13 cellular contexts compared by ENCODE assay signal in the genomic region with DNA sequence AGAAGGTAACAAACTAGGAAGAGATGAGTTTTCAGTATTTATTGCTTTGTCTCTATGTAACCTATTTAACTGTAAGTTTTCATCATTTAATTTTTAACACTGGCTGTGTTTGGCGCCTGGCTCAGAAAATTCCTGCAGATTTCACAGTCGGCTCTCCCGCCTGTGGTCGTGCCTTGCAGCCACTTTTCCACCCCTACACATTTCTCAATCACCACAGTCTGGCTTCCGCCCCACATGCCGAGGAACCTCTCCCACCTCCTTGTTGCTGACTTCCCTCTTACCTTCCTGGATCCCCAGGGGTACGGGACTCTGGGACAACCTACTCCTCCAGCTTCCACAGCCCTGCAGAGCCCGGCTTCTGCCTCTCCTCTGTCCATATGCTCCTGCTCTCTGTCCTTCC. TPM values are rescaled to one million over a fixed set of nuclear protein-coding genes. Genes with fewer than 3 reads are reported as not detected.
A peak's percentile ranks its signal among the peaks of the same experiment; 100 is the strongest.
DNase-seq lines count a peak whose midpoint lies in the region; ATAC-seq and TF ChIP-seq lines count a peak whose summit lies in the region.
"Had no signal": no experiment of that assay in that cellular context is flagged by ENCODE, and none has a peak within 500 bp of the region (broad histone marks: within the 10 kb centered on the region; RNA-seq: fewer than 3 reads in every experiment).

No MANE protein-coding gene starts in this region.

- no CpG with 5 or more reads among the region's 8 CpGs for whole genome bisulfite sequencing in trophoblast cell (ENCODE audit: extremely low coverage, insufficient coverage, insufficient read length)

- H2BK120ac ChIP-seq in trophoblast cell (ENCODE audit: insufficient read depth, low read length, poor library complexity) = peak overlapping the region; percentile 15

- no peaks in the 10 kb centered on the region for H3K79me2 ChIP-seq in trophoblast cell (ENCODE audit: control insufficient read depth, insufficient read depth, low read length, poor library complexity)
- H3K79me2 ChIP-seq: hepatocyte had no signal

- no peak overlapping the region for H3K18ac ChIP-seq in trophoblast cell (ENCODE audit: low read length)

- no peak overlapping the region for H3K4me2 ChIP-seq in trophoblast cell (ENCODE audit: low read length)

- no peak for TF ChIP-seq POLR2A in NB4 (IDR thresholded peaks at IDR 0.05; ENCODE audit: extremely low read depth, insufficient read length)

- peaks cover 7% of the 10 kb centered on the region for H3K36me3 Mint-ChIP-seq in T-helper 1 cell treated with Interleukin-12 subunit alpha and Interleukin-12 subunit beta and Interleukin-4 antibody, amounts not matched to agents 30 μg/mL and 1 μg/mL, for 36 hours (ENCODE audit: low read depth)

- no peak overlapping the region for H3K23ac ChIP-seq in trophoblast cell (ENCODE audit: low read length)

- H3K36me3 ChIP-seq in trophoblast cell (ENCODE audit: control insufficient read depth in 1 of 2, insufficient read depth in 2 of 2, low read length in 2 of 2) = no peaks in the 10 kb centered on the region
- H3K36me3 ChIP-seq: right lobe of liver had no signal

- H3K27ac ChIP-seq in trophoblast cell (ENCODE audit: low read depth, low read length) = no peak overlapping the region
- H3K27ac ChIP-seq: 22Rv1, hepatocyte, right lobe of liver had no signal

- DNase-seq in T-helper 1 cell (no peak), NB4 (ENCODE audit: low read depth) (peak; percentile 64), cardiac fibroblast (ENCODE audit: low read depth in 2 of 2) (peak; percentile 42 to 55), trophoblast cell (peak in 1 of 2 donors; percentile 33), NCI-H2107 (lab: John Stamatoyannopoulos, UW) (no peak), cerebellar nuclear complex (lab: John Stamatoyannopoulos, UW) (no peak)
- DNase-seq: midbrain, NCI-H2029 treated with DMSO at 0.1 percent for 48 hours, right lobe of liver had no signal

- H3K27me3 ChIP-seq in trophoblast cell (ENCODE audit: insufficient read depth, low read length) = no peaks in the 10 kb centered on the region
- H3K27me3 ChIP-seq: hepatocyte, right lobe of liver had no signal

- peaks cover 2% of the 10 kb centered on the region for H3K9me3 ChIP-seq in trophoblast cell (ENCODE audit: insufficient read depth, low read depth, low read length)
- H3K9me3 ChIP-seq: right lobe of liver had no signal

- H3K9ac ChIP-seq in trophoblast cell (ENCODE audit: low read length) = no peak overlapping the region

- no peak overlapping the region for H4K8ac ChIP-seq in trophoblast cell (ENCODE audit: low read depth, low read length)

- H2AK5ac ChIP-seq in trophoblast cell (ENCODE audit: low read length) = no peak overlapping the region

- no peaks in the 10 kb centered on the region for H3K9me3 Mint-ChIP-seq in T-helper 1 cell treated with Interleukin-12 subunit alpha and Interleukin-12 subunit beta and Interleukin-4 antibody, amounts not matched to agents 30 μg/mL and 1 μg/mL, for 36 hours

- ATAC-seq in HG03039 (IDR thresholded peaks at IDR 0.05; ENCODE audit: unreplicated experiment) = no peak

- peaks cover 3 to 9% of the 10 kb centered on the region in 2 experiments for H3K4me1 ChIP-seq in trophoblast cell (ENCODE audit: control insufficient read depth in 1 of 2, insufficient read depth in 2 of 2, low read length in 2 of 2)
- H3K4me1 ChIP-seq: right lobe of liver had no signal

- no peak overlapping the region for H2AFZ ChIP-seq in trophoblast cell (ENCODE audit: insufficient read depth, low read length, poor library complexity)
- H2AFZ ChIP-seq: hepatocyte had no signal

- H3K4ac ChIP-seq in trophoblast cell (ENCODE audit: low read depth, low read length) = no peak overlapping the region

- no peak overlapping the region for H3K14ac ChIP-seq in trophoblast cell (ENCODE audit: low read length)

- no peak overlapping the region for H2BK12ac ChIP-seq in trophoblast cell (ENCODE audit: low read length)

- TF ChIP-seq CTCF in NB4 (IDR thresholded peaks at IDR 0.05; ENCODE audit: low read depth, low read length) (no peak), cardiac fibroblast (IDR thresholded peaks at IDR 0.05; ENCODE audit: low read depth, low read length) (no peak)

- H4K91ac ChIP-seq in trophoblast cell (ENCODE audit: low read depth, low read length) = peak overlapping the region; percentile 15

- H4K12ac ChIP-seq in trophoblast cell (ENCODE audit: low read depth, low read length) = no peak overlapping the region

- no peak overlapping the region for H2BK5ac ChIP-seq in trophoblast cell (ENCODE audit: low read depth, low read length, poor library complexity)

- no peaks in the 10 kb centered on the region for H3K27me3 Mint-ChIP-seq in T-helper 1 cell treated with Interleukin-12 subunit alpha and Interleukin-12 subunit beta and Interleukin-4 antibody, amounts not matched to agents 30 μg/mL and 1 μg/mL, for 36 hours (ENCODE audit: low read depth)

- H3K4me3 ChIP-seq in NB4 (ENCODE audit: low read depth, low read length) (no peak overlapping the region), cardiac fibroblast (replicated peaks in 1 of 2; ENCODE audit: low read depth in 2 of 2, low read length in 2 of 2) (no peak overlapping the region), trophoblast cell (ENCODE audit: low read depth, low read length) (no peak overlapping the region)
- H3K4me3 ChIP-seq: hepatocyte, right lobe of liver had no signal

- H3K79me1 ChIP-seq in trophoblast cell (ENCODE audit: low read length) = peaks cover 2% of the 10 kb centered on the region

- H3K27ac Mint-ChIP-seq in T-helper 1 cell treated with Interleukin-12 subunit alpha and Interleukin-12 subunit beta and Interleukin-4 antibody, amounts not matched to agents 30 μg/mL and 1 μg/mL, for 36 hours = peak overlapping the region; percentile 98

- peak overlapping the region; percentile 94 for H3K4me3 Mint-ChIP-seq in T-helper 1 cell treated with Interleukin-12 subunit alpha and Interleukin-12 subunit beta and Interleukin-4 antibody, amounts not matched to agents 30 μg/mL and 1 μg/mL, for 36 hours

- H3K4me1 Mint-ChIP-seq in T-helper 1 cell treated with Interleukin-12 subunit alpha and Interleukin-12 subunit beta and Interleukin-4 antibody, amounts not matched to agents 30 μg/mL and 1 μg/mL, for 36 hours (ENCODE audit: low read depth) = peaks cover 50% of the 10 kb centered on the region

RNA-seq across cellular contexts. Expression of a gene that starts 41.6 kb away (rescaled TPM):
- 46.8 and 48.8 TPM in 2 replicates for polyA plus RNA-seq in trophoblast cell (2013)

Comparison
In these comparisons a context has a peak if more than half of its experiments do, and no peak if none do; other contexts are left out.
1. DNase-seq: peak in NB4 (single experiment) and cardiac fibroblast (2 of 2); none in T-helper 1 cell (0 of 5), NCI-H2107 (single experiment) and cerebellar nuclear complex (0 of 2).